Comparison of ENCODE assay signal across 14 cellular contexts in genomic region chr18:4040391-4041172, GRCh38.
"Had no signal": no experiment of that assay in that cellular context is flagged by ENCODE, and none has a peak within 500 bp of the region (broad histone marks: within the 10 kb centered on the region; RNA-seq: fewer than 3 reads in every experiment).

No MANE protein-coding gene starts in this region.

- H3K4me3 ChIP-seq: lower lobe of right lung, ovary, upper lobe of right lung had no signal

- H3K27me3 ChIP-seq: ovary, upper lobe of right lung had no signal

- DNase-seq: activated CD4-positive, CD25-positive, alpha-beta regulatory T cell treated with anti-CD3 and anti-CD28 coated beads, Interleukin-2, amount 50 U/mL, for 72 hours; activated naive CD4-positive, alpha-beta T cell treated with Interleukin-2 at 50 U/mL for 16 hours; activated T-cell treated with anti-CD3 and anti-CD28 coated beads for 4 hours; aorta; endodermal cell; left colon; lower lobe of right lung; midbrain; ovary; stimulated activated naive CD8-positive, alpha-beta T cell treated with anti-CD3 and anti-CD28 coated beads, Interleukin-15, amount 100 ng/mL, for 72 hours; T1000; upper lobe of right lung had no signal

- H3K36me3 ChIP-seq: lower lobe of right lung, ovary, upper lobe of right lung had no signal

- H3K27ac ChIP-seq: lower lobe of right lung, ovary, upper lobe of right lung had no signal

- H3K4me1 ChIP-seq: lower lobe of right lung, upper lobe of right lung had no signal

- H3K9me3 ChIP-seq: lower lobe of right lung, ovary, upper lobe of right lung had no signal

- ATAC-seq: activated T-helper 17 cell treated with anti-CD3 and anti-CD28 coated beads, Interleukin-2, amount 50 U/mL, for 72 hours; left colon; lower lobe of right lung; sciatic nerve; stimulated activated naive CD8-positive, alpha-beta T cell treated with anti-CD3 and anti-CD28 coated beads, Interleukin-15, amount 100 ng/mL, for 72 hours; upper lobe of right lung had no signal
